ENCODE assay signal across 7 cellular contexts in the genomic region with DNA sequence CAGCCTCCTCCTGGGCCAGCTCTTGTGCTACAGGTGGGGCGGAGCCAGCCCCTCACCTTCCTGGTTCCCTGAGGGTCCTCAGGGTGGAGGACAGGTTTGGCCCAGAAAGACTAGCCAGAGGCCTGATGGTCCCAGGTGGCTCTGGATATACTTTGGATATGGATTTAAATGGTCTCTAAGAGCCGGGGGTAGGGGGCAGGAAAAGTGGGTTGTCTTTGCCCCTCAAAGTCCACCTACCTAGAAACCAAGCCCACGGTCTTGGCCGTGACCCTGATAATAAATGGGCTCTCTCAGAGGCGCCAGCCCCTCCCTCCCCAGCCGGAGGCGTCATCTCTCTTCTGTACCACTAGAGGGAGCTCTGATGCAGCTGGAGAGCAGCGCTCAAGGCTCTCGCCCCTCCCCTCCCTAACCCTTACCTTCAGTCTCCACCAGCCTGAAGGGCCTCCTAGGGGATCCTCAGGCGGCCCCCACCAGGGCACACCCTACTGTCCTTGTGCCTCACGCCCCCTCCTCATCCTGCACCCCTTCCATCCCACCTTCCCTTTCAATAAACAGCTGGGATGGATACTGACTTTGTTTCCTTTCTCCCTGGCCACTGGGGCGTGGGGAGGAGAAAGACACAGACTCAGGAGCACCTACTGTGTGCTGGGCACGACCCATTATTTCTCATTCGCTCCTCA. TPM values are rescaled to one million over a fixed set of nuclear protein-coding genes. Genes with fewer than 3 reads are reported as not detected.
DNase-seq lines count a peak whose midpoint lies in the region; ATAC-seq and TF ChIP-seq lines count a peak whose summit lies in the region.

No MANE protein-coding gene starts in this region.

- ATAC-seq in GM18499 (IDR thresholded peaks at IDR 0.05; ENCODE audit: insufficient read depth, unreplicated experiment) (peak; percentile 50), HG02943 (IDR thresholded peaks at IDR 0.05; ENCODE audit: low read depth, unreplicated experiment) (peak; percentile 86)

- peak overlapping the region; percentile 51 to 85 (median 58) for H3K27ac Mint-ChIP-seq in brain

- H3K36me3 Mint-ChIP-seq in brain, result peaks cover 4% of the 10 kb centered on the region

- H3K4me3 Mint-ChIP-seq in brain, result peak overlapping the region in 1 of 5 experiments; percentile 30

- H3K27me3 Mint-ChIP-seq in brain, result peaks cover 4% of the 10 kb centered on the region

- no peaks in the 10 kb centered on the region for H3K9me3 Mint-ChIP-seq in brain

- DNase-seq in NCI-H2107 treated with DMSO at 0.1 percent for 48 hours (lab: John Stamatoyannopoulos, UW; ENCODE audit: unreplicated experiment) (peak; percentile 35), UCSD-AML1 (lab: John Stamatoyannopoulos, UW; ENCODE audit: unreplicated experiment) (peak; percentile 77), iris pigment epithelial cell (ENCODE audit: low read depth) (peak; percentile 60)
- DNase-seq in stimulated activated CD4-positive, alpha-beta T cell treated with anti-CD3 and anti-CD28 coated beads, Interleukin-1b, Interleukin-23, amount 100 ng/mL, for 24 hours (ENCODE audit: low read depth in 4 of 4, low spot score in 1 of 4), result peak; percentile 46 to 68 (median 62)

- H3K4me1 Mint-ChIP-seq in brain, result peaks cover 13% of the 10 kb centered on the region

- TF ChIP-seq CTCF in brain (conservative IDR thresholded peaks at IDR 0.05), result peak; percentile 97 to 99

RNA-seq across cellular contexts. Expression of gene NRSN2, which starts 7.5 kb away (rescaled TPM):
- polyA plus RNA-seq in brain (ENCODE audit: insufficient read depth, low read depth, low replicate concordance), result 185 TPM

RNA-seq across cellular contexts. Expression of gene TRIB3, which starts 26.1 kb away (rescaled TPM):
- polyA plus RNA-seq in brain (ENCODE audit: insufficient read depth, low read depth, low replicate concordance), result 28.7 TPM

RNA-seq across cellular contexts. Expression of gene SOX12, which starts 29.1 kb away (rescaled TPM):
- 38.3 TPM for polyA plus RNA-seq in brain (ENCODE audit: insufficient read depth, low read depth, low replicate concordance)

RNA-seq across cellular contexts. Expression of gene RBCK1, which starts 53.7 kb away (rescaled TPM):
- polyA plus RNA-seq in brain (ENCODE audit: insufficient read depth, low read depth, low replicate concordance), result 63.0 TPM

RNA-seq across cellular contexts. Expression of gene ZCCHC3, which starts 57.1 kb away (rescaled TPM):
- 19.7 TPM for polyA plus RNA-seq in brain (ENCODE audit: insufficient read depth, low read depth, low replicate concordance)

Comparison
In these comparisons a context has a peak if more than half of its experiments do, and no peak if none do; other contexts are left out.
1. Peak in every context shown above with its lines: DNase-seq and ATAC-seq.